9 cellular contexts compared by ENCODE assay signal in genomic region chr1:109986054-109986444, GRCh38. TPM values are rescaled to one million over a fixed set of nuclear protein-coding genes. Genes with fewer than 3 reads are reported as not detected.
DNase-seq lines count a peak whose midpoint lies in the region; ATAC-seq, FAIRE-seq and TF ChIP-seq lines count a peak whose summit lies in the region.
"Had no signal": no experiment of that assay in that cellular context is flagged by ENCODE, and none has a peak within 500 bp of the region (broad histone marks: within the 10 kb centered on the region; RNA-seq: fewer than 3 reads in every experiment).

No MANE protein-coding gene starts in this region.

- CTCF ChIA-PET in activated B cell treated with CpG ODN at 0.5 μM for 24 hours (lab: Charles Lee), result interaction anchor here (12.8 kb wide), 1 partner anchor 208 kb away, joined by 379 read pairs; no protein-coding TSS in a partner anchor

- peak overlapping the region; percentile 2 to 99 for H3K27ac ChIP-seq in small intestine (ENCODE audit: low read depth in 1 of 2, low read length in 1 of 2)

- H3K36me3 ChIP-seq in HAP-1 (replicated peaks) (peaks cover 19% of the 10 kb centered on the region), small intestine (ENCODE audit: control insufficient read depth in 2 of 2, insufficient read depth in 2 of 2, low read length in 2 of 2) (peaks cover 0 to 4% of the 10 kb centered on the region in 2 donors)

- in situ Hi-C loops in HAP-1 (cut with MboI; ENCODE audit: low sequenced_read_pairs), result loop anchor here (10.0 kb wide), 2 partner anchors 331 to 441 kb away; partner anchors contain the start of genes GNAI3 and GSTM4

- ATAC-seq in activated B cell treated with CpG ODN at 0.5 μM for 24 hours (ENCODE audit: low read depth), result no peak
- ATAC-seq in GM19463 (IDR thresholded peaks at IDR 0.05; ENCODE audit: unreplicated experiment), result no peak
- ATAC-seq in GM19351 (IDR thresholded peaks at IDR 0.05; ENCODE audit: unreplicated experiment), result no peak

- DNase-seq in HAP-1 (ENCODE audit: low spot score in 2 of 2) (peak; percentile 35 to 45), activated B cell treated with CpG ODN at 0.5 μM for 24 hours (no peak), glutamatergic neuron (no peak), small intestine (no peak), GM10266 (ENCODE audit: extremely low spot score) (no peak), globus pallidus (ENCODE audit: low spot score) (no peak)

- H3K36me3 Mint-ChIP-seq in activated B cell treated with CpG ODN at 0.5 μM for 24 hours (ENCODE audit: low read depth) (peaks cover 8% of the 10 kb centered on the region), glutamatergic neuron (ENCODE audit: unreplicated experiment) (no peaks in the 10 kb centered on the region)

- H3K4me3 ChIP-seq in HAP-1 (peak overlapping the region; percentile 71), small intestine (ENCODE audit: low read depth in 1 of 2, low read length in 2 of 2) (peak overlapping the region in 1 of 2 donors; percentile 100)

- H3K4me1 ChIP-seq in HAP-1 (peaks cover 16% of the 10 kb centered on the region), small intestine (ENCODE audit: control insufficient read depth in 2 of 2, insufficient read depth in 1 of 2, low read depth in 1 of 2, low read length in 1 of 2) (peaks cover 5 to 24% of the 10 kb centered on the region in 2 donors)

- H3K9me3 ChIP-seq in HAP-1 (no peaks in the 10 kb centered on the region), small intestine (ENCODE audit: control insufficient read depth, low read depth) (no peaks in the 10 kb centered on the region)

- peak overlapping the region; percentile 98 for H3K4me3 Mint-ChIP-seq in activated B cell treated with CpG ODN at 0.5 μM for 24 hours
- peak overlapping the region; percentile 99 for H3K4me3 Mint-ChIP-seq in glutamatergic neuron (ENCODE audit: unreplicated experiment)

- H3K4me1 Mint-ChIP-seq in activated B cell treated with CpG ODN at 0.5 μM for 24 hours, result peaks cover 49% of the 10 kb centered on the region
- H3K4me1 Mint-ChIP-seq in glutamatergic neuron (ENCODE audit: low read depth, unreplicated experiment), result peaks cover 12% of the 10 kb centered on the region

- TF ChIP-seq CTCF in activated B cell treated with CpG ODN at 0.5 μM for 24 hours (IDR thresholded peaks at IDR 0.05), result no peak
- TF ChIP-seq CTCF in glutamatergic neuron (IDR thresholded peaks at IDR 0.05; ENCODE audit: partially characterized antibody, unreplicated experiment), result no peak
- TF ChIP-seq CTCF in GM10266 (IDR thresholded peaks at IDR 0.05; ENCODE audit: control insufficient read depth, insufficient read depth, low read depth, missing control alignments), result no peak

- intact Hi-C loops in activated B cell treated with CpG ODN at 0.5 μM for 24 hours (cut with micrococcal nuclease), result no loop called here

- H3K27me3 Mint-ChIP-seq in activated B cell treated with CpG ODN at 0.5 μM for 24 hours (no peaks in the 10 kb centered on the region), glutamatergic neuron (ENCODE audit: unreplicated experiment) (peaks cover 6% of the 10 kb centered on the region)

- POLR2A ChIA-PET in activated B cell treated with CpG ODN at 0.5 μM for 24 hours (lab: Charles Lee), result interaction anchor here (0.6 to 2.3 kb wide), 4 partner anchors 26 to 437 kb away, joined by 3 to 18 read pairs (median 5); partner anchors contain the start of genes GNAI3, GNAT2 and GSTM1

- H3K27ac Mint-ChIP-seq in activated B cell treated with CpG ODN at 0.5 μM for 24 hours (no peak overlapping the region), glutamatergic neuron (ENCODE audit: unreplicated experiment) (peak overlapping the region; percentile 97)

- WGBS in small intestine, 3 donors, result 66 to 84% (median 72%) methylated on average over 3 of the region's 3 CpGs

- H3K27me3 ChIP-seq in HAP-1 (ENCODE audit: low read depth), result no peaks in the 10 kb centered on the region
- H3K27me3 ChIP-seq in small intestine (ENCODE audit: control insufficient read depth in 2 of 2, insufficient read depth in 2 of 2, low read length in 2 of 2), result no peaks in the 10 kb centered on the region

- H3K9me3 Mint-ChIP-seq in activated B cell treated with CpG ODN at 0.5 μM for 24 hours, result no peaks in the 10 kb centered on the region
- peaks cover 14% of the 10 kb centered on the region for H3K9me3 Mint-ChIP-seq in glutamatergic neuron (ENCODE audit: unreplicated experiment)

- FAIRE-seq in small intestine (lab: Jason Lieb, UNC), result no peak
- FAIRE-seq: RCC 7860 had no signal

RNA-seq across cellular contexts. Expression of gene AHCYL1, which starts 1.5 kb away (rescaled TPM):
- 40.5 and 41.6 TPM in 2 replicates for total RNA-seq in activated B cell treated with CpG ODN at 0.5 μM for 24 hours
- total RNA-seq in glutamatergic neuron (ENCODE audit: unreplicated experiment), result 73.8 TPM
- polyA plus RNA-seq in small intestine, result 100 to 1,000 TPM in 2 of 3 donors, 10 to 100 TPM in 1; 67.6 to 159 (median 111) TPM

RNA-seq across cellular contexts. Expression of gene STRIP1, which starts 48.4 kb away (rescaled TPM):
- 60.4 and 77.3 TPM in 2 replicates for total RNA-seq in activated B cell treated with CpG ODN at 0.5 μM for 24 hours
- 90.2 TPM for total RNA-seq in glutamatergic neuron (ENCODE audit: unreplicated experiment)
- polyA plus RNA-seq in small intestine, result 10 to 100 TPM; 15.1 to 18.3 (median 18.3) TPM

Comparison
In these comparisons a context has a peak if more than half of its experiments do, and no peak if none do; other contexts are left out.
1. DNase-seq: peak in HAP-1 (2 of 2); none in activated B cell treated with CpG ODN at 0.5 μM for 24 hours (single experiment), glutamatergic neuron (single experiment), small intestine (single experiment), GM10266 (single experiment) and globus pallidus (single experiment).